Comparison of ENCODE assay signal across 12 cellular contexts in the genomic region with DNA sequence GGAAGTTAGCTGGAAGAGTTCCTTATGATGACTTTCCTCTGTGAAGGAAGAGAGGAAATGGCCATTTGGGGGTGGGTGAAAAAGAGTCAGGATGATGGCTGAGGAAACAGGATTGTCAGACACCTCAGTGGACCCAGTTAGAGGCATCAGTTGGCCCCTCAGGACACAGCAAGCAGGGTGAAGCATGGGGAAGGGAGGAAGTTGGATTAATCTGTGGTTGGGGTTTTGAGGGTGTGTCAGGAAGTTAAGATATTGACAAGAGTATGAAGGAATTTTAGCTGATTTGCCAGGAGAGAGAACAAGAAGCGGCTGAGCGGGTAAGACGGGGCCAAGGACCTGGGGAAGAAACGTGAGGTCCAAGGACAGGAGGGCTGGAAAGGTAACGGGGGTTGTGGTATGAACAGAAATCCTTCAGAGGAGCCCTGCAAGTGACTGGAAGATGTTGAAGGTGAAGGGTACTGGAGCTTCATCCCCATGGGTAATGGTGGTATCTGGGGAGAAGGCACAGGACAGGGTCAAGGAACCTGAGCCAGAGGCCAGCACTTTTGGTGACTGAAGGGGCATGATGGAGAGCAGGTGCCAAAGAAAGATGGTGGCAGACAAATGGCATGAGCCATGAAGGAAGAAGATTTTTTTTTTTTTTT. TPM values are rescaled to one million over a fixed set of nuclear protein-coding genes. Genes with fewer than 3 reads are reported as not detected.
A peak's percentile ranks its signal among the peaks of the same experiment; 100 is the strongest.
DNase-seq lines count a peak whose midpoint lies in the region; ATAC-seq and TF ChIP-seq lines count a peak whose summit lies in the region.
"Had no signal": no experiment of that assay in that cellular context is flagged by ENCODE, and none has a peak within 500 bp of the region (broad histone marks: within the 10 kb centered on the region; RNA-seq: fewer than 3 reads in every experiment).

No MANE protein-coding gene starts in this region.

- no peaks in the 10 kb centered on the region for H3K9me2 ChIP-seq in PC-3 (replicated peaks; ENCODE audit: low read length)

- H3K9me3 Mint-ChIP-seq in activated CD4-positive, alpha-beta T cell treated with anti-CD3 and anti-CD28 coated beads, Interleukin-2, amount 10 ng/mL, durations not matched to agents 7 days and 5 days = no peaks in the 10 kb centered on the region

- H3K9ac ChIP-seq in PC-3 (ENCODE audit: low read length) (no peak overlapping the region), skeletal muscle satellite cell (ENCODE audit: low read depth, low read length) (no peak overlapping the region)

- H3K27ac Mint-ChIP-seq in activated CD4-positive, alpha-beta T cell treated with anti-CD3 and anti-CD28 coated beads, Interleukin-2, amount 10 ng/mL, durations not matched to agents 7 days and 5 days = peak overlapping the region; percentile 78

- peak overlapping the region; percentile 23 for H3K4me3 Mint-ChIP-seq in activated CD4-positive, alpha-beta T cell treated with anti-CD3 and anti-CD28 coated beads, Interleukin-2, amount 10 ng/mL, durations not matched to agents 7 days and 5 days

- no peak for TF ChIP-seq CTCF in PC-3 (conservative IDR thresholded peaks at IDR 0.05; ENCODE audit: low read depth, low read length)
- TF ChIP-seq CTCF in coronary artery (IDR thresholded peaks at IDR 0.05) = no peak

- peaks cover 24% of the 10 kb centered on the region for H4K20me1 ChIP-seq in PC-3 (ENCODE audit: low read length)

- intact Hi-C loops in PC-3 (cut with micrococcal nuclease) = loop anchor here (10.0 kb wide), 1 partner anchor 146 kb away; the partner anchor contains the start of genes GNL3 and PBRM1

- H3K36me3 ChIP-seq in PC-3 (ENCODE audit: low read depth, low read length) (peaks cover 21% of the 10 kb centered on the region; the same call in 1 of the 2 replicates), skeletal muscle satellite cell (ENCODE audit: insufficient read depth, low read length) (peaks cover 23% of the 10 kb centered on the region)
- H3K36me3 ChIP-seq: uterus had no signal

- peaks cover 32% of the 10 kb centered on the region for H3K4me1 ChIP-seq in PC-3 (ENCODE audit: insufficient read depth, low read length)
- H3K4me1 ChIP-seq in skeletal muscle satellite cell (ENCODE audit: control insufficient read depth, insufficient read depth, low read length) = peaks cover 34% of the 10 kb centered on the region

- CTCF ChIA-PET in activated CD4-positive, alpha-beta T cell treated with anti-CD3 and anti-CD28 coated beads, Interleukin-2, amount 10 ng/mL, durations not matched to agents 7 days and 5 days (lab: Charles Lee) = interaction anchor here (0.7 kb wide), 1 partner anchor 92 kb away, joined by 3 read pairs; no protein-coding TSS in a partner anchor
- CTCF ChIA-PET in PC-3 (lab: Charles Lee) = no interaction called here

- H3K4me1 Mint-ChIP-seq in activated CD4-positive, alpha-beta T cell treated with anti-CD3 and anti-CD28 coated beads, Interleukin-2, amount 10 ng/mL, durations not matched to agents 7 days and 5 days = peaks cover 47% of the 10 kb centered on the region

- H3F3A ChIP-seq in PC-3 (ENCODE audit: low read length, unreplicated experiment) = no peaks in the 10 kb centered on the region

- POLR2A ChIA-PET in activated CD4-positive, alpha-beta T cell treated with anti-CD3 and anti-CD28 coated beads, Interleukin-2, amount 10 ng/mL, durations not matched to agents 7 days and 5 days (lab: Charles Lee) = no interaction called here
- POLR2A ChIA-PET in PC-3 (lab: Charles Lee; ENCODE audit: unreplicated experiment) = no interaction called here

- peak overlapping the region; percentile 8 for H3K4me3 ChIP-seq in PC-3 (ENCODE audit: low read length)
- H3K4me3 ChIP-seq in coronary artery = peak overlapping the region; percentile 91
- H3K4me3 ChIP-seq in skeletal muscle satellite cell (ENCODE audit: low read length) = no peak overlapping the region
- H3K4me3 ChIP-seq: body of pancreas, uterus had no signal

- H2AFZ ChIP-seq in PC-3 (ENCODE audit: low read length) = no peak overlapping the region

- H3K9me3 ChIP-seq in PC-3 (ENCODE audit: low read length) (no peaks in the 10 kb centered on the region), skeletal muscle satellite cell (replicated peaks; ENCODE audit: low read length) (no peaks in the 10 kb centered on the region)
- H3K9me3 ChIP-seq: body of pancreas, uterus had no signal

- DNase-seq in activated CD4-positive, alpha-beta T cell treated with anti-CD3 and anti-CD28 coated beads, Interleukin-2, amount 10 ng/mL, durations not matched to agents 7 days and 5 days = no peak
- no peak for DNase-seq in activated CD4-positive, alpha-beta T cell treated with anti-CD3 and anti-CD28 coated beads for 4 hours
- DNase-seq in PC-3 (peak; percentile 31), coronary artery (ENCODE audit: low spot score) (no peak), NCI-H446 (lab: John Stamatoyannopoulos, UW) (no peak), NCI-H1417 treated with DMSO at 0.1 percent for 48 hours (lab: John Stamatoyannopoulos, UW) (no peak), HT-29 (ENCODE audit: low spot score) (no peak)
- DNase-seq: NCI-H2227 treated with DMSO at 0.1 percent for 48 hours; stimulated activated CD4-positive, alpha-beta T cell treated with anti-CD3 and anti-CD28 coated beads, Interleukin-4, amount 100 ng/mL, for 4 hours; uterus had no signal

- H3K27me3 ChIP-seq in PC-3 (ENCODE audit: low read length) = no peaks in the 10 kb centered on the region
- H3K27me3 ChIP-seq in skeletal muscle satellite cell (ENCODE audit: control insufficient read depth, insufficient read depth, low read length) = no peaks in the 10 kb centered on the region
- H3K27me3 ChIP-seq: body of pancreas, uterus had no signal

- peaks cover 63% of the 10 kb centered on the region for H3K79me2 ChIP-seq in PC-3 (ENCODE audit: low read length)

- ATAC-seq in PC-3 = no peak
- ATAC-seq: body of pancreas had no signal

- H3K36me3 Mint-ChIP-seq in activated CD4-positive, alpha-beta T cell treated with anti-CD3 and anti-CD28 coated beads, Interleukin-2, amount 10 ng/mL, durations not matched to agents 7 days and 5 days (ENCODE audit: low read depth) = peaks cover 32% of the 10 kb centered on the region

- H3K27ac ChIP-seq in PC-3 (ENCODE audit: low read length) (no peak overlapping the region), coronary artery (no peak overlapping the region)
- H3K27ac ChIP-seq: uterus had no signal

- peak overlapping the region; percentile 96 for H3K4me2 ChIP-seq in PC-3 (ENCODE audit: low read length)
- peak overlapping the region; percentile 60 for H3K4me2 ChIP-seq in skeletal muscle satellite cell (ENCODE audit: low read length)

- BruUV-seq in PC-3 (replicated peaks; lab: Mats Ljungman, UMichigan) = no TSS peak

- H3K27me3 Mint-ChIP-seq in activated CD4-positive, alpha-beta T cell treated with anti-CD3 and anti-CD28 coated beads, Interleukin-2, amount 10 ng/mL, durations not matched to agents 7 days and 5 days = no peaks in the 10 kb centered on the region

RNA-seq across cellular contexts. Expression of gene UQCC5, which starts 2.7 kb away (rescaled TPM):
- 10 to 100 TPM in 1 of 2 experiments, 1 to 10 TPM in 1; 8.5 to 11.7 TPM for total RNA-seq in activated CD4-positive, alpha-beta T cell treated with anti-CD3 and anti-CD28 coated beads, Interleukin-2, amount 10 ng/mL, durations not matched to agents 7 days and 5 days
- 14.5 and 26.1 TPM in 2 replicates for total RNA-seq in PC-3 (2014; rRNA removed)
- total RNA-seq in skeletal muscle satellite cell (2012; rRNA removed) = 2.4 and 9.4 TPM in 2 replicates
- 15.3 and 38.3 TPM in 2 replicates for total RNA-seq in HT-29 (2014; rRNA removed; shearing (Covaris generic))

RNA-seq across cellular contexts. Expression of gene NT5DC2, which starts 5.5 kb away (rescaled TPM):
- 10 to 100 TPM; 22.1 to 23.8 TPM for total RNA-seq in activated CD4-positive, alpha-beta T cell treated with anti-CD3 and anti-CD28 coated beads, Interleukin-2, amount 10 ng/mL, durations not matched to agents 7 days and 5 days
- total RNA-seq in PC-3 (2014; rRNA removed) = 229 and 263 TPM in 2 replicates
- 44.1 and 64.9 TPM in 2 replicates for total RNA-seq in skeletal muscle satellite cell (2012; rRNA removed)
- total RNA-seq in HT-29 (2014; rRNA removed; shearing (Covaris generic)) = 119 and 120 TPM in 2 replicates

RNA-seq across cellular contexts. Expression of gene STAB1, which starts 44.0 kb away (rescaled TPM):
- under 1 TPM; 0.02 to 0.15 TPM for total RNA-seq in activated CD4-positive, alpha-beta T cell treated with anti-CD3 and anti-CD28 coated beads, Interleukin-2, amount 10 ng/mL, durations not matched to agents 7 days and 5 days
- 0.33 TPM in 1 of 2 replicates, not detected in the other for total RNA-seq in PC-3 (2014; rRNA removed)
- total RNA-seq in skeletal muscle satellite cell (2012; rRNA removed) = under 0.01 TPM in 2 replicates
- total RNA-seq in HT-29 (2014; rRNA removed; shearing (Covaris generic)) = 0.03 TPM in 1 of 2 replicates, not detected in the other
